In genomic region chr17:34472363-34472762, GRCh38 we compare ENCODE assay signal across 25 cellular contexts.
"Had no signal": no experiment of that assay in that cellular context is flagged by ENCODE, and none has a peak within 500 bp of the region (broad histone marks: within the 10 kb centered on the region; RNA-seq: fewer than 3 reads in every experiment).

No MANE protein-coding gene starts in this region.

- ATAC-seq: psoas muscle; right cardiac atrium; right lobe of liver; stimulated activated effector memory CD8-positive, alpha-beta T cell treated with anti-CD3 and anti-CD28 coated beads, Interleukin-12 subunit alpha, Interleukin-12 subunit beta, amount 100 ng/mL, for 72 hours; stimulated activated naive B cell treated with anti-CD40 and anti-IgM and Interleukin-4, amounts not matched to agents 10 μg/mL and 1 μg/mL and 100 μg/mL, for 72 hours had no signal

- H3K4me2 ChIP-seq: neural progenitor cell had no signal

- H3K9me3 ChIP-seq: ovary, psoas muscle, right lobe of liver, sigmoid colon, stomach, thoracic aorta, thyroid gland, tibial nerve, upper lobe of left lung, vagina had no signal

- DNase-seq: occipital lobe; ovary; posterior cingulate gyrus; psoas muscle; right cardiac atrium; right lobe of liver; small intestine; stimulated activated CD4-positive, alpha-beta T cell treated with anti-CD3 and anti-CD28 coated beads, Interleukin-15, amount 100 ng/mL, for 24 hours; stimulated activated CD4-positive, alpha-beta T cell treated with anti-CD3 and anti-CD28 coated beads, Interleukin-2, amount 100 ng/mL, for 24 hours; stimulated activated CD4-positive, alpha-beta T cell treated with anti-CD3 and anti-CD28 coated beads, Interleukin-2, amount 100 ng/mL, for 48 hours; stimulated activated CD4-positive, alpha-beta T cell treated with anti-CD3 and anti-CD28 coated beads, Interleukin-4, amount 100 ng/mL, for 24 hours; stimulated activated naive B cell treated with anti-CD40 and anti-IgM and Interleukin-4, amounts not matched to agents 10 μg/mL and 1 μg/mL and 100 μg/mL, for 72 hours; stimulated activated naive CD4-positive, alpha-beta T cell treated with Interleukin-2 at 50 U/mL for 16 hours; stomach; thyroid gland; trophoblast cell; upper lobe of left lung had no signal

- FAIRE-seq: small intestine, urothelium cell line had no signal

- H3K27me3 ChIP-seq: neural progenitor cell, ovary, right lobe of liver, sigmoid colon, thyroid gland, tibial nerve, upper lobe of left lung, vagina had no signal

- H2AFZ ChIP-seq: neural progenitor cell, parathyroid adenoma had no signal

- H3K27ac ChIP-seq: neural progenitor cell, ovary, parathyroid adenoma, psoas muscle, right lobe of liver, sigmoid colon, stomach, thoracic aorta, thyroid gland, tibial nerve, upper lobe of left lung, vagina had no signal

- H3K79me2 ChIP-seq: parathyroid adenoma had no signal

- H3K36me3 ChIP-seq: neural progenitor cell, ovary, right lobe of liver, sigmoid colon, stomach, thoracic aorta, thyroid gland, tibial nerve, upper lobe of left lung, vagina had no signal

- H3K4me1 ChIP-seq: parathyroid adenoma, psoas muscle, right lobe of liver, sigmoid colon, stomach, thyroid gland, tibial nerve, upper lobe of left lung, vagina had no signal

- H3K4me3 ChIP-seq: neural progenitor cell, ovary, psoas muscle, right lobe of liver, sigmoid colon, stomach, thoracic aorta, thyroid gland, tibial nerve, upper lobe of left lung, vagina had no signal

- H3K9ac ChIP-seq: neural progenitor cell, parathyroid adenoma had no signal
